Comparison of ENCODE assay signal across 1 cellular context in genomic region chr9:33375841-33376321, GRCh38.
TF ChIP-seq lines count a peak whose summit lies in the region.

No MANE protein-coding gene starts in this region.

TF ChIP-seq in K562, 482 proteins besides CTCF, POLR2A, EP300 and RAD21 (continued from another document and continues in another):
- TF ChIP-seq ZNF609 (CRISPR knock-in tag; IDR thresholded peaks at IDR 0.05; ENCODE audit: borderline replicate concordance), result no peak
- TF ChIP-seq NR1H2 (CRISPR knock-in tag; IDR thresholded peaks at IDR 0.05), result no peak
- TF ChIP-seq, protein P1, sequence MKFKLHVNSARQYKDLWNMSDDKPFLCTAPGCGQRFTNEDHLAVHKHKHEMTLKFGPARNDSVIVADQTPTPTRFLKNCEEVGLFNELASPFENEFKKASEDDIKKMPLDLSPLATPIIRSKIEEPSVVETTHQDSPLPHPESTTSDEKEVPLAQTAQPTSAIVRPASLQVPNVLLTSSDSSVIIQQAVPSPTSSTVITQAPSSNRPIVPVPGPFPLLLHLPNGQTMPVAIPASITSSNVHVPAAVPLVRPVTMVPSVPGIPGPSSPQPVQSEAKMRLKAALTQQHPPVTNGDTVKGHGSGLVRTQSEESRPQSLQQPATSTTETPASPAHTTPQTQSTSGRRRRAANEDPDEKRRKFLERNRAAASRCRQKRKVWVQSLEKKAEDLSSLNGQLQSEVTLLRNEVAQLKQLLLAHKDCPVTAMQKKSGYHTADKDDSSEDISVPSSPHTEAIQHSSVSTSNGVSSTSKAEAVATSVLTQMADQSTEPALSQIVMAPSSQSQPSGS (CRISPR knock-in tag; IDR thresholded peaks at IDR 0.05), result no peak
- no peak for TF ChIP-seq KAT2B (IDR thresholded peaks at IDR 0.05; ENCODE audit: low read depth, low read length)
- no peak for TF ChIP-seq USF1 (CRISPR knock-in tag; IDR thresholded peaks at IDR 0.05)
- no peak for TF ChIP-seq MIER1 (IDR thresholded peaks at IDR 0.05; ENCODE audit: low read depth)
- no peak for TF ChIP-seq ZNF507 (tag; conservative IDR thresholded peaks at IDR 0.05)
- no peak for TF ChIP-seq U2AF1 (optimal IDR thresholded peaks at IDR 0.05; ENCODE audit: low read depth, low read length)
- no peak for TF ChIP-seq HES1 (IDR thresholded peaks at IDR 0.05; ENCODE audit: low read depth)
- TF ChIP-seq SREBF2 (CRISPR knock-in tag; IDR thresholded peaks at IDR 0.05), result no peak
- no peak for TF ChIP-seq MAZ (CRISPR knock-in tag; conservative IDR thresholded peaks at IDR 0.05 in 1 of 2, IDR thresholded peaks at IDR 0.05 in 1 of 2)
- no peak for TF ChIP-seq MBD2 (IDR thresholded peaks at IDR 0.05; ENCODE audit: borderline replicate concordance, low read depth)
- no peak for TF ChIP-seq HSF4 (CRISPR knock-in tag; IDR thresholded peaks at IDR 0.05; ENCODE audit: borderline replicate concordance)
- TF ChIP-seq ZNF217 (CRISPR knock-in tag; IDR thresholded peaks at IDR 0.05), result no peak
- TF ChIP-seq ZNF263 (CRISPR knock-in tag; IDR thresholded peaks at IDR 0.05; ENCODE audit: borderline replicate concordance), result no peak
- TF ChIP-seq GTF2A2 (tag; IDR thresholded peaks at IDR 0.05), result no peak
- TF ChIP-seq BRD4 (IDR thresholded peaks at IDR 0.05), result no peak
- TF ChIP-seq TEAD2 (tag; IDR thresholded peaks at IDR 0.05), result no peak
- no peak for TF ChIP-seq MYBL2 (IDR thresholded peaks at IDR 0.05; ENCODE audit: low read depth)
- no peak for TF ChIP-seq MYBL2 (CRISPR knock-in tag; IDR thresholded peaks at IDR 0.05; ENCODE audit: borderline replicate concordance)
- TF ChIP-seq NFE2 (IDR thresholded peaks at IDR 0.05; ENCODE audit: low read depth), result peak; percentile 50
- no peak for TF ChIP-seq MAX (CRISPR knock-in tag; IDR thresholded peaks at IDR 0.05)
- TF ChIP-seq HMBOX1 (IDR thresholded peaks at IDR 0.05), result no peak; the same call in 1 of the 2 replicates
- TF ChIP-seq POLR2B (IDR thresholded peaks at IDR 0.05; ENCODE audit: low read depth, partially characterized antibody), result no peak
- TF ChIP-seq ZNF444 (CRISPR knock-in tag; IDR thresholded peaks at IDR 0.05), result no peak
- no peak for TF ChIP-seq MTF1 (CRISPR knock-in tag; IDR thresholded peaks at IDR 0.05; ENCODE audit: borderline replicate concordance)
- no peak for TF ChIP-seq PHF20 (IDR thresholded peaks at IDR 0.05; ENCODE audit: partially characterized antibody)
- TF ChIP-seq CEBPB (tag; IDR thresholded peaks at IDR 0.05), result no peak
- TF ChIP-seq HCFC1 (IDR thresholded peaks at IDR 0.05; ENCODE audit: low read depth, low read length), result no peak
- TF ChIP-seq POLR2AphosphoS2 (IDR thresholded peaks at IDR 0.05; ENCODE audit: low read length), result no peak
- TF ChIP-seq ZNF24 (IDR thresholded peaks at IDR 0.05), result no peak
- TF ChIP-seq KDM4B (IDR thresholded peaks at IDR 0.05; ENCODE audit: borderline replicate concordance in 2 of 2, low read depth in 1 of 2), result no peak
- TF ChIP-seq NFIX (CRISPR knock-in tag; IDR thresholded peaks at IDR 0.05; ENCODE audit: low read depth), result no peak
- TF ChIP-seq RBM15 (IDR thresholded peaks at IDR 0.05; ENCODE audit: insufficient read depth, low read length), result no peak
- no peak for TF ChIP-seq ZNF174 (CRISPR knock-in tag; IDR thresholded peaks at IDR 0.05)
- TF ChIP-seq ETV5 (CRISPR knock-in tag; IDR thresholded peaks at IDR 0.05; ENCODE audit: low read depth), result no peak
- TF ChIP-seq MTA2 (IDR thresholded peaks at IDR 0.05; ENCODE audit: low read depth), result peak; percentile 52; the same call in 1 of the 2 replicates
- TF ChIP-seq ILK (tag; IDR thresholded peaks at IDR 0.05; ENCODE audit: borderline replicate concordance, low read depth), result no peak
- TF ChIP-seq KLF16 (IDR thresholded peaks at IDR 0.05), result peak; percentile 70
- TF ChIP-seq MEF2D (tag; conservative IDR thresholded peaks at IDR 0.05; ENCODE audit: low read depth), result no peak
- TF ChIP-seq, protein P2, sequence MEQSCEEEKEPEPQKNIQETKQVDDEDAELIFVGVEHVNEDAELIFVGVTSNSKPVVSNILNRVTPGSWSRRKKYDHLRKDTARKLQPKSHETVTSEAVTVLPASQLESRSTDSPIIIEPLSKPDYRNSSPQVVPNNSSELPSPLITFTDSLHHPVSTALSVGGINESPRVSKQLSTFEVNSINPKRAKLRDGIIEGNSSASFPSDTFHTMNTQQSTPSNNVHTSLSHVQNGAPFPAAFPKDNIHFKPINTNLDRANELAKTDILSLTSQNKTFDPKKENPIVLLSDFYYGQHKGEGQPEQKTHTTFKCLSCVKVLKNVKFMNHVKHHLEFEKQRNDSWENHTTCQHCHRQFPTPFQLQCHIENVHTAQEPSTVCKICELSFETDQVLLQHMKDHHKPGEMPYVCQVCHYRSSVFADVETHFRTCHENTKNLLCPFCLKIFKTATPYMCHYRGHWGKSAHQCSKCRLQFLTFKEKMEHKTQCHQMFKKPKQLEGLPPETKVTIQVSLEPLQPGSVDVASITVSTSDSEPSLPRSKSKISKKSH (CRISPR knock-in tag; IDR thresholded peaks at IDR 0.05), result no peak
- peak; percentile 41; the same call in 1 of the 2 replicates for TF ChIP-seq MAFK (IDR thresholded peaks at IDR 0.05; ENCODE audit: low read length)
- TF ChIP-seq ZNF384 (IDR thresholded peaks at IDR 0.05; ENCODE audit: low read depth, low read length), result no peak
- TF ChIP-seq EZH2 (IDR thresholded peaks at IDR 0.05; ENCODE audit: borderline replicate concordance, low read depth, low read length), result no peak
- TF ChIP-seq SMARCE1 (IDR thresholded peaks at IDR 0.05), result 0 out of 2 replicates have a peak, but pooled peaks have one; percentile 19
- no peak for TF ChIP-seq EP400 (IDR thresholded peaks at IDR 0.05)
- no peak for TF ChIP-seq CREM (IDR thresholded peaks at IDR 0.05; ENCODE audit: low read depth)
- no peak for TF ChIP-seq PCBP2 (IDR thresholded peaks at IDR 0.05; ENCODE audit: low read depth, low read length, poor library complexity, severe bottlenecking)
- no peak for TF ChIP-seq SMAD2 (IDR thresholded peaks at IDR 0.05; ENCODE audit: low read depth, low read length)
- no peak for TF ChIP-seq PHB (CRISPR knock-in tag; IDR thresholded peaks at IDR 0.05)
- no peak for TF ChIP-seq TAF7 (tag; IDR thresholded peaks at IDR 0.05)
- TF ChIP-seq TRIM24 (IDR thresholded peaks at IDR 0.05), result peak in 1 of 2 experiments; percentile 33; a peak in 1 of 4 replicates
- TF ChIP-seq, protein P3, sequence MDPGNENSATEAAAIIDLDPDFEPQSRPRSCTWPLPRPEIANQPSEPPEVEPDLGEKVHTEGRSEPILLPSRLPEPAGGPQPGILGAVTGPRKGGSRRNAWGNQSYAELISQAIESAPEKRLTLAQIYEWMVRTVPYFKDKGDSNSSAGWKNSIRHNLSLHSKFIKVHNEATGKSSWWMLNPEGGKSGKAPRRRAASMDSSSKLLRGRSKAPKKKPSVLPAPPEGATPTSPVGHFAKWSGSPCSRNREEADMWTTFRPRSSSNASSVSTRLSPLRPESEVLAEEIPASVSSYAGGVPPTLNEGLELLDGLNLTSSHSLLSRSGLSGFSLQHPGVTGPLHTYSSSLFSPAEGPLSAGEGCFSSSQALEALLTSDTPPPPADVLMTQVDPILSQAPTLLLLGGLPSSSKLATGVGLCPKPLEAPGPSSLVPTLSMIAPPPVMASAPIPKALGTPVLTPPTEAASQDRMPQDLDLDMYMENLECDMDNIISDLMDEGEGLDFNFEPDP (CRISPR knock-in tag; IDR thresholded peaks at IDR 0.05), result no peak
- TF ChIP-seq, protein P4, sequence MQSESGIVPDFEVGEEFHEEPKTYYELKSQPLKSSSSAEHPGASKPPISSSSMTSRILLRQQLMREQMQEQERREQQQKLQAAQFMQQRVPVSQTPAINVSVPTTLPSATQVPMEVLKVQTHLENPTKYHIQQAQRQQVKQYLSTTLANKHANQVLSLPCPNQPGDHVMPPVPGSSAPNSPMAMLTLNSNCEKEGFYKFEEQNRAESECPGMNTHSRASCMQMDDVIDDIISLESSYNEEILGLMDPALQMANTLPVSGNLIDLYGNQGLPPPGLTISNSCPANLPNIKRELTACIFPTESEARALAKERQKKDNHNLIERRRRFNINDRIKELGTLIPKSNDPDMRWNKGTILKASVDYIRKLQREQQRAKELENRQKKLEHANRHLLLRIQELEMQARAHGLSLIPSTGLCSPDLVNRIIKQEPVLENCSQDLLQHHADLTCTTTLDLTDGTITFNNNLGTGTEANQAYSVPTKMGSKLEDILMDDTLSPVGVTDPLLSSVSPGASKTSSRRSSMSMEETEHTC (IDR thresholded peaks at IDR 0.05), result no peak
- TF ChIP-seq SMARCB1 (IDR thresholded peaks at IDR 0.05; ENCODE audit: insufficient read length, low read depth), result no peak
- no peak for TF ChIP-seq ZEB2 (IDR thresholded peaks at IDR 0.05)
- no peak for TF ChIP-seq YBX1 (IDR thresholded peaks at IDR 0.05)
- TF ChIP-seq STAG1 (CRISPR knock-in tag; IDR thresholded peaks at IDR 0.05; ENCODE audit: borderline replicate concordance), result no peak
- TF ChIP-seq SRSF9 (IDR thresholded peaks at IDR 0.05; ENCODE audit: borderline replicate concordance, low read depth, low read length), result no peak
- no peak for TF ChIP-seq SAFB (IDR thresholded peaks at IDR 0.05; ENCODE audit: borderline replicate concordance, low read depth, low read length)
- no peak for TF ChIP-seq ZNF165 (CRISPR knock-in tag; IDR thresholded peaks at IDR 0.05; ENCODE audit: borderline replicate concordance)
- no peak for TF ChIP-seq ERF (CRISPR knock-in tag; IDR thresholded peaks at IDR 0.05)
- TF ChIP-seq, protein P5, sequence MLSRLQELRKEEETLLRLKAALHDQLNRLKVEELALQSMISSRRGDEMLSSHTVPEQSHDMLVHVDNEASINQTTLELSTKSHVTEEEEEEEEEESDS (CRISPR knock-in tag; IDR thresholded peaks at IDR 0.05), result no peak
- TF ChIP-seq ZNF778 (CRISPR knock-in tag; IDR thresholded peaks at IDR 0.05), result no peak
- no peak for TF ChIP-seq ZNF655 (CRISPR knock-in tag; IDR thresholded peaks at IDR 0.05)
